Comparison of ENCODE assay signal across 8 cellular contexts in genomic region chr12:110826592-110827200, GRCh38.
A peak's percentile ranks its signal among the peaks of the same experiment; 100 is the strongest.
DNase-seq lines count a peak whose midpoint lies in the region; ATAC-seq lines count a peak whose summit lies in the region.

No MANE protein-coding gene starts in this region.

- no peaks in the 10 kb centered on the region for H3K27me3 Mint-ChIP-seq in central memory CD8-positive, alpha-beta T cell

- peaks cover 6% of the 10 kb centered on the region for H3K4me1 Mint-ChIP-seq in central memory CD8-positive, alpha-beta T cell

- H3K9me3 Mint-ChIP-seq in central memory CD8-positive, alpha-beta T cell = no peaks in the 10 kb centered on the region

- DNase-seq in GM04504 (ENCODE audit: low read depth) = peak; percentile 63
- peak; percentile 57 for DNase-seq in NCI-H345 treated with DMSO at 0.1 percent for 48 hours (lab: John Stamatoyannopoulos, UW; ENCODE audit: unreplicated experiment)
- peak; percentile 63 for DNase-seq in activated CD4-positive, CD25-positive, alpha-beta regulatory T cell treated with anti-CD3 and anti-CD28 coated beads, Interleukin-2, amount 50 U/mL, for 16 hours (ENCODE audit: low read depth, low spot score)
- DNase-seq in central memory CD8-positive, alpha-beta T cell (ENCODE audit: low spot score in 2 of 2) = peak; percentile 65 to 68
- DNase-seq in left kidney (ENCODE audit: low read depth, low spot score) = peak; percentile 93
- DNase-seq in stimulated activated CD4-positive, alpha-beta T cell treated with anti-CD3 and anti-CD28 coated beads, Interleukin-2, amount 100 ng/mL, for 48 hours = peak; percentile 88 to 91

- no peak overlapping the region for H3K27ac Mint-ChIP-seq in central memory CD8-positive, alpha-beta T cell (ENCODE audit: low read depth)

- ATAC-seq in HG03060 (IDR thresholded peaks at IDR 0.05; ENCODE audit: low read depth, unreplicated experiment) (peak; percentile 55), HG02852 (IDR thresholded peaks at IDR 0.05; ENCODE audit: unreplicated experiment) (no peak)
- ATAC-seq in central memory CD8-positive, alpha-beta T cell (replicated peaks; ENCODE audit: extremely low read depth, poor library complexity, severe bottlenecking) = peak; percentile 83

- H3K36me3 Mint-ChIP-seq in central memory CD8-positive, alpha-beta T cell (ENCODE audit: insufficient read depth) = no peaks in the 10 kb centered on the region

- H3K4me3 Mint-ChIP-seq in central memory CD8-positive, alpha-beta T cell = peak overlapping the region; percentile 49
